ENCODE assay signal across 17 cellular contexts in the genomic region with DNA sequence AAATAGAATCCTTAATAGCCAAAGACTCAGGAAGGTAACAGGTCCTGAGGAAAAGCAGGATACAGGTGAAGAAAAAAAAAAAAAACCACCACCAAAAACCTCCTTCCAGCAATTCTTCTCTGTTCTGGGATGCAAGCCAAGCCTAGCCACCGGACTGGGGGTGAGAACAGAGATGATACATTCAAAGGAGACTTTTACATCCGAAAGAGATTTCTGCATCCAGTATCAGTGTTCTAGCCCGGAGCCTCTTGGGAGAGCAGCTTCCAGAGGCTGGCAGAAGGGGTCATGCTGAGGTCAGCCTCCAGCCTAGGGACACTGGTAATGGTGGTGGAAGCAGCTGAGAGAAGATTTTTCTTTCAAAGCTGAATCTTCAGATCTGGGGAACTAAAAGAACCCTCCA.
DNase-seq lines count a peak whose midpoint lies in the region; ATAC-seq and TF ChIP-seq lines count a peak whose summit lies in the region.
"Had no signal": no experiment of that assay in that cellular context is flagged by ENCODE, and none has a peak within 500 bp of the region (broad histone marks: within the 10 kb centered on the region; RNA-seq: fewer than 3 reads in every experiment).

No MANE protein-coding gene starts in this region.

- H3K9me3 Mint-ChIP-seq in activated T-cell treated with anti-CD3 and anti-CD28 coated beads, Interleukin-2, amount 50 U/mL, for 4 hours: no peaks in the 10 kb centered on the region

- H3K36me3 ChIP-seq in effector memory CD4-positive, alpha-beta T cell (ENCODE audit: control insufficient read depth, insufficient read depth, low read length): peaks cover 7% of the 10 kb centered on the region
- H3K36me3 ChIP-seq: gastrocnemius medialis, Peyer's patch, tibial nerve had no signal

- no peaks in the 10 kb centered on the region for H3K27me3 Mint-ChIP-seq in activated T-cell treated with anti-CD3 and anti-CD28 coated beads, Interleukin-2, amount 50 U/mL, for 4 hours (ENCODE audit: low read depth)
- H3K27me3 Mint-ChIP-seq: B cell, T-helper 17 cell had no signal

- no peak for TF ChIP-seq CTCF in cardiac fibroblast (IDR thresholded peaks at IDR 0.05; ENCODE audit: low read depth, low read length)

- no peaks in the 10 kb centered on the region for H3K9me3 ChIP-seq in effector memory CD4-positive, alpha-beta T cell (ENCODE audit: control insufficient read depth, low read length)
- H3K9me3 ChIP-seq: gastrocnemius medialis, mucosa of descending colon, Peyer's patch, tibial nerve had no signal

- H3K4me1 Mint-ChIP-seq in activated T-cell treated with anti-CD3 and anti-CD28 coated beads, Interleukin-2, amount 50 U/mL, for 4 hours (ENCODE audit: low read depth): no peaks in the 10 kb centered on the region
- H3K4me1 Mint-ChIP-seq: B cell had no signal

- no peak overlapping the region for H3K4me3 ChIP-seq in cardiac fibroblast (replicated peaks in 1 of 2; ENCODE audit: low read depth in 2 of 2, low read length in 2 of 2)
- no peak overlapping the region for H3K4me3 ChIP-seq in effector memory CD4-positive, alpha-beta T cell (ENCODE audit: insufficient read depth, low read depth, low read length, poor library complexity, severe bottlenecking)
- H3K4me3 ChIP-seq: gastrocnemius medialis, mucosa of descending colon, Peyer's patch, tibial nerve had no signal

- H3K4me1 ChIP-seq in effector memory CD4-positive, alpha-beta T cell (ENCODE audit: control insufficient read depth, insufficient read depth, low read length, poor library complexity, severe bottlenecking): no peaks in the 10 kb centered on the region

- DNase-seq in AG20443 (ENCODE audit: low spot score): peak; percentile 53
- peak; percentile 80 for DNase-seq in M059J (ENCODE audit: low read depth)
- DNase-seq in cardiac fibroblast (ENCODE audit: low read depth in 2 of 2): peak; percentile 47 to 55
- DNase-seq in left kidney (ENCODE audit: low read depth, low spot score): peak; percentile 35
- no peak for DNase-seq in HuH-7.5 (ENCODE audit: low spot score)
- DNase-seq in effector memory CD4-positive, alpha-beta T cell: no peak
- no peak for DNase-seq in HT-29 (ENCODE audit: low spot score)
- no peak for DNase-seq in activated T-cell treated with anti-CD3 and anti-CD28 coated beads, Interleukin-2, amount 50 U/mL, for 4 hours
- DNase-seq: gastrocnemius medialis, mucosa of descending colon, NCI-H1092 treated with DMSO at 0.1 percent for 48 hours, NCI-H510A treated with DMSO at 0.1 percent for 48 hours, Peyer's patch, T-helper 17 cell had no signal

- H3K4me3 Mint-ChIP-seq in activated T-cell treated with anti-CD3 and anti-CD28 coated beads, Interleukin-2, amount 50 U/mL, for 4 hours: no peak overlapping the region
- H3K4me3 Mint-ChIP-seq: B cell, T-helper 17 cell had no signal

- no peaks in the 10 kb centered on the region for H3K27me3 ChIP-seq in effector memory CD4-positive, alpha-beta T cell (replicated peaks; ENCODE audit: control insufficient read depth, insufficient read depth, low read length, poor library complexity, severe bottlenecking)
- H3K27me3 ChIP-seq: gastrocnemius medialis, Peyer's patch, tibial nerve had no signal

- no peak for ATAC-seq in activated T-cell treated with anti-CD3 and anti-CD28 coated beads, Interleukin-2, amount 50 U/mL, for 4 hours
- ATAC-seq: activated naive CD4-positive, alpha-beta T cell treated with anti-CD3 and anti-CD28 coated beads, Interleukin-2, amount 50 U/mL, for 72 hours; mucosa of descending colon; T-helper 17 cell had no signal

- peaks cover 31% of the 10 kb centered on the region for H3K36me3 Mint-ChIP-seq in activated T-cell treated with anti-CD3 and anti-CD28 coated beads, Interleukin-2, amount 50 U/mL, for 4 hours (ENCODE audit: insufficient read depth)
- H3K36me3 Mint-ChIP-seq: activated naive CD4-positive, alpha-beta T cell treated with anti-CD3 and anti-CD28 coated beads, Interleukin-2, amount 50 U/mL, for 72 hours had no signal

- no peak overlapping the region for H3K27ac ChIP-seq in effector memory CD4-positive, alpha-beta T cell (ENCODE audit: insufficient read depth, low read length, poor library complexity, severe bottlenecking)
- H3K27ac ChIP-seq: gastrocnemius medialis, Peyer's patch, tibial nerve had no signal

Comparison
In these comparisons a context has a peak if more than half of its experiments do, and no peak if none do; other contexts are left out.
1. DNase-seq: peak in AG20443 (single experiment), M059J (single experiment), cardiac fibroblast (2 of 2) and left kidney (single experiment); none in HuH-7.5 (single experiment), effector memory CD4-positive, alpha-beta T cell (0 of 3), HT-29 (single experiment) and activated T-cell treated with anti-CD3 and anti-CD28 coated beads, Interleukin-2, amount 50 U/mL, for 4 hours (single experiment).